ENCODE assay signal across 17 cellular contexts in the genomic region with DNA sequence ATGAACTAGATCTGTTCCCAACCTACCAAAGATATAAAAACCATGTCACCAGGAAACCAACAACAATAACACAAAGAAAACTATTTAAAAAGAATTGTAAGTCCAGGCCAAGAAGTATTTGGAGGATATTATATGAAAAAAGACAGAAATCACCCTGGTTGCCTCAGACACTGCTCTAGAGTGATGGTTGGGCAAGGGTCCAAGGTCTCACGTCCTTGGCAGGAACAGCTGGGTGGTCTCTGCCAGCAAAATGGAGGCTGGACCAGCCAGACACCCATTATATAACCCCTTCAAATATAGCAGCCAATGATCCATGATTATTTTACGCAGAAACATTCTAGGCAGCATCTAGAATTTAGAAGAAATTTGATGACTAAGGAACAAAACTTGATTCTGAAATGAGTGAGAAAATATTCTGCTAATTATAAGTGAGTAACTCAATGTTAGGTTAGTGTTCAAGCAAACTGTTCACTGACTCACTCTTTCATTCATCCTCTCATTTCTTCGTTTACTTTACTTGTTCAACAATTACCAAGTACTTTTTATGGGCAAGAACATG.
"Had no signal": no experiment of that assay in that cellular context is flagged by ENCODE, and none has a peak within 500 bp of the region (broad histone marks: within the 10 kb centered on the region; RNA-seq: fewer than 3 reads in every experiment).

No MANE protein-coding gene starts in this region.

- H3K4me3 Mint-ChIP-seq: activated CD4-positive, alpha-beta memory T cell treated with anti-CD3 and anti-CD28 coated beads, Interleukin-2, amount 10 ng/mL, durations not matched to agents 7 days and 5 days; activated naive CD8-positive, alpha-beta T cell treated with anti-CD3 and anti-CD28 coated beads, Interleukin-2, amount 10 ng/mL, durations not matched to agents 7 days and 5 days; activated T-cell treated with anti-CD3 and anti-CD28 coated beads, Interleukin-2, amount 50 U/mL, for 72 hours; natural killer cell; stimulated activated naive CD8-positive, alpha-beta T cell treated with anti-CD3 and anti-CD28 coated beads, Interleukin-15, Interleukin-2, amounts not matched to agents 100 ng/mL and 50 ng/mL, for 24 hours; T-helper 2 cell treated with Interferon-gamma antibody and Interleukin-4, amounts not matched to agents 5 μg/mL and 100 μg/mL, for 36 hours had no signal

- ATAC-seq: activated T-cell treated with anti-CD3 and anti-CD28 coated beads, Interleukin-2, amount 50 U/mL, for 72 hours; mucosa of descending colon; natural killer cell had no signal

- H3K4me3 ChIP-seq: colonic mucosa, mucosa of descending colon, thyroid gland, vagina had no signal

- H3K9me3 ChIP-seq: colonic mucosa, mucosa of descending colon, thyroid gland, vagina had no signal

- H3K36me3 Mint-ChIP-seq: natural killer cell had no signal

- H3K27ac Mint-ChIP-seq: activated CD4-positive, alpha-beta memory T cell treated with anti-CD3 and anti-CD28 coated beads, Interleukin-2, amount 10 ng/mL, durations not matched to agents 7 days and 5 days; activated naive CD8-positive, alpha-beta T cell treated with anti-CD3 and anti-CD28 coated beads, Interleukin-2, amount 10 ng/mL, durations not matched to agents 7 days and 5 days; activated T-cell treated with anti-CD3 and anti-CD28 coated beads, Interleukin-2, amount 50 U/mL, for 72 hours; natural killer cell; stimulated activated naive CD8-positive, alpha-beta T cell treated with anti-CD3 and anti-CD28 coated beads, Interleukin-15, Interleukin-2, amounts not matched to agents 100 ng/mL and 50 ng/mL, for 24 hours; T-helper 2 cell treated with Interferon-gamma antibody and Interleukin-4, amounts not matched to agents 5 μg/mL and 100 μg/mL, for 36 hours had no signal

- DNase-seq: activated CD4-positive, alpha-beta memory T cell treated with anti-CD3 and anti-CD28 coated beads, Interleukin-2, amount 10 ng/mL, durations not matched to agents 7 days and 5 days; activated CD4-positive, alpha-beta T cell treated with anti-CD3 and anti-CD28 coated beads for 1 hour; activated CD8-positive, alpha-beta memory T cell treated with anti-CD3 and anti-CD28 coated beads, Interleukin-2, amount 50 U/mL, for 4 hours; activated naive CD8-positive, alpha-beta T cell treated with anti-CD3 and anti-CD28 coated beads, Interleukin-2, amount 10 ng/mL, durations not matched to agents 7 days and 5 days; activated T-cell treated with anti-CD3 and anti-CD28 coated beads, Interleukin-2, amount 50 U/mL, for 72 hours; colonic mucosa; effector CD8-positive, alpha-beta T cell; hypothalamus; mammary epithelial cell; mucosa of descending colon; natural killer cell; stimulated activated CD4-positive, alpha-beta T cell treated with anti-CD3 and anti-CD28 coated beads, Interleukin-4, amount 100 ng/mL, for 1 hour; stimulated activated CD8-positive, alpha-beta memory T cell treated with anti-CD3 and anti-CD28 coated beads, Interleukin-4, amount 100 ng/mL, for 48 hours; thyroid gland had no signal

- H3K4me1 ChIP-seq: colonic mucosa, thyroid gland, vagina had no signal

- H3K36me3 ChIP-seq: colonic mucosa, thyroid gland, vagina had no signal

- H3K27ac ChIP-seq: colonic mucosa, thyroid gland, vagina had no signal

- H3K27me3 ChIP-seq: colonic mucosa, thyroid gland, vagina had no signal

- H3K9me3 Mint-ChIP-seq: activated CD4-positive, alpha-beta memory T cell treated with anti-CD3 and anti-CD28 coated beads, Interleukin-2, amount 10 ng/mL, durations not matched to agents 7 days and 5 days; activated naive CD8-positive, alpha-beta T cell treated with anti-CD3 and anti-CD28 coated beads, Interleukin-2, amount 10 ng/mL, durations not matched to agents 7 days and 5 days; activated T-cell treated with anti-CD3 and anti-CD28 coated beads, Interleukin-2, amount 50 U/mL, for 72 hours; natural killer cell; stimulated activated naive CD8-positive, alpha-beta T cell treated with anti-CD3 and anti-CD28 coated beads, Interleukin-15, Interleukin-2, amounts not matched to agents 100 ng/mL and 50 ng/mL, for 24 hours; T-helper 2 cell treated with Interferon-gamma antibody and Interleukin-4, amounts not matched to agents 5 μg/mL and 100 μg/mL, for 36 hours had no signal
